Comparison of ENCODE assay signal across 8 cellular contexts in genomic region chr15:47987908-47988532, GRCh38.
DNase-seq lines count a peak whose midpoint lies in the region; ATAC-seq, FAIRE-seq and TF ChIP-seq lines count a peak whose summit lies in the region.

No MANE protein-coding gene starts in this region.

- no peaks in the 10 kb centered on the region for H3K9me3 ChIP-seq in psoas muscle

- FAIRE-seq in GM19239 (lab: Jason Lieb, UNC): peak; percentile 70

- ATAC-seq in HG03097 (IDR thresholded peaks at IDR 0.05; ENCODE audit: low FRiP score, unreplicated experiment): peak; percentile 93
- ATAC-seq in psoas muscle: peak; percentile 81 to 93 (median 84)

- DNase-seq in DMS 273 treated with DMSO at 0.1 percent for 48 hours (lab: John Stamatoyannopoulos, UW) (peak; percentile 16), GM19239 (ENCODE audit: insufficient read length, low spot score) (peak; percentile 26), NCI-H2171 (lab: John Stamatoyannopoulos, UW) (peak; percentile 58), glutamatergic neuron (no peak), psoas muscle (no peak), activated gamma-delta T cell (lab: John Stamatoyannopoulos, UW) (no peak)

- H3K36me3 ChIP-seq in psoas muscle (ENCODE audit: insufficient read depth in 1 of 2, low read depth in 1 of 2): no peaks in the 10 kb centered on the region

- peaks cover 4% of the 10 kb centered on the region for H3K27me3 Mint-ChIP-seq in glutamatergic neuron (ENCODE audit: unreplicated experiment)

- H3K36me3 Mint-ChIP-seq in glutamatergic neuron (ENCODE audit: unreplicated experiment): no peaks in the 10 kb centered on the region

- H3K27ac ChIP-seq in psoas muscle: no peak overlapping the region

- no peaks in the 10 kb centered on the region for H3K9me3 Mint-ChIP-seq in glutamatergic neuron (ENCODE audit: unreplicated experiment)

- intact Hi-C loops in psoas muscle (cut with DNase I): loop anchor here (1.0 to 10.0 kb wide), 7 partner anchors 75 to 793 kb away; no protein-coding TSS in a partner anchor

- no peak overlapping the region for H3K4me3 Mint-ChIP-seq in glutamatergic neuron (ENCODE audit: unreplicated experiment)

- TF ChIP-seq CTCF in WI38 (IDR thresholded peaks at IDR 0.05; ENCODE audit: low read depth, low read length): peak; percentile 23; the same call in 1 of the 2 replicates
- TF ChIP-seq CTCF in glutamatergic neuron (IDR thresholded peaks at IDR 0.05; ENCODE audit: partially characterized antibody, unreplicated experiment): peak; percentile 72
- peak; percentile 84 for TF ChIP-seq CTCF in psoas muscle (IDR thresholded peaks at IDR 0.05)

- no peaks in the 10 kb centered on the region for H3K27me3 ChIP-seq in psoas muscle (ENCODE audit: insufficient read depth in 3 of 3, low read length in 2 of 3)

- 51 to 61% (median 58%) methylated on average over 3 of the region's 3 CpGs for WGBS in psoas muscle, 3 donors

- H3K4me1 Mint-ChIP-seq in glutamatergic neuron (ENCODE audit: low read depth, unreplicated experiment): peaks cover 17% of the 10 kb centered on the region

- H3K27ac Mint-ChIP-seq in glutamatergic neuron (ENCODE audit: unreplicated experiment): no peak overlapping the region

- H3K4me1 ChIP-seq in psoas muscle: no peaks in the 10 kb centered on the region

- no peak overlapping the region for H3K4me3 ChIP-seq in WI38 (ENCODE audit: low read depth, low read length)
- H3K4me3 ChIP-seq in psoas muscle: no peak overlapping the region

Comparison
In these comparisons a context has a peak if more than half of its experiments do, and no peak if none do; other contexts are left out.
1. DNase-seq: peak in DMS 273 treated with DMSO at 0.1 percent for 48 hours (single experiment), GM19239 (single experiment) and NCI-H2171 (single experiment); none in glutamatergic neuron (single experiment), psoas muscle (0 of 2) and activated gamma-delta T cell (single experiment).
2. CTCF ChIP-seq: peak in every context shown above with its lines; median percentile 84 in psoas muscle; 72 in glutamatergic neuron; 23 in WI38.